1 cellular context compared by ENCODE assay signal in genomic region chr7:66413379-66414114, GRCh38.
TF ChIP-seq lines count a peak whose summit lies in the region.

No MANE protein-coding gene starts in this region.

TF ChIP-seq in A549, 52 proteins besides CTCF, POLR2A, EP300 and RAD21 (continued from another document):
- TF ChIP-seq, protein P1, sequence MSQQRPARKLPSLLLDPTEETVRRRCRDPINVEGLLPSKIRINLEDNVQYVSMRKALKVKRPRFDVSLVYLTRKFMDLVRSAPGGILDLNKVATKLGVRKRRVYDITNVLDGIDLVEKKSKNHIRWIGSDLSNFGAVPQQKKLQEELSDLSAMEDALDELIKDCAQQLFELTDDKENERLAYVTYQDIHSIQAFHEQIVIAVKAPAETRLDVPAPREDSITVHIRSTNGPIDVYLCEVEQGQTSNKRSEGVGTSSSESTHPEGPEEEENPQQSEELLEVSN (IDR thresholded peaks at IDR 0.05; ENCODE audit: borderline replicate concordance, low read depth): peak; percentile 98
- TF ChIP-seq KDM5A (IDR thresholded peaks at IDR 0.05): peak; percentile 95
- TF ChIP-seq PHF8 (IDR thresholded peaks at IDR 0.05; ENCODE audit: borderline replicate concordance, low read depth): no peak
- TF ChIP-seq FOSL2 (IDR thresholded peaks at IDR 0.05): no peak
- TF ChIP-seq FOSL2 (CRISPR knock-in tag; IDR thresholded peaks at IDR 0.05): 0 out of 2 replicates have a peak, but pooled peaks have one; percentile 24
TF ChIP-seq in A549: peak in this region for 6.
